1 cellular context compared by ENCODE assay signal in the genomic region with DNA sequence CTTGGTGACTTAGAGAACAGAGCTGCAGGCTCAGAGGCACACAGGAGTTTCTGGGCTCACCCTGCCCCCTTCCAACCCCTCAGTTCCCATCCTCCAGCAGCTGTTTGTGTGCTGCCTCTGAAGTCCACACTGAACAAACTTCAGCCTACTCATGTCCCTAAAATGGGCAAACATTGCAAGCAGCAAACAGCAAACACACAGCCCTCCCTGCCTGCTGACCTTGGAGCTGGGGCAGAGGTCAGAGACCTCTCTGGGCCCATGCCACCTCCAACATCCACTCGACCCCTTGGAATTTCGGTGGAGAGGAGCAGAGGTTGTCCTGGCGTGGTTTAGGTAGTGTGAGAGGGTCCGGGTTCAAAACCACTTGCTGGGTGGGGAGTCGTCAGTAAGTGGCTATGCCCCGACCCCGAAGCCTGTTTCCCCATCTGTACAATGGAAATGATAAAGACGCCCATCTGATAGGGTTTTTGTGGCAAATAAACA.
TF ChIP-seq lines count a peak whose summit lies in the region.

No MANE protein-coding gene starts in this region.

TF ChIP-seq in HepG2, 621 proteins besides CTCF, POLR2A, EP300 and RAD21 (continued from another document and continues in another):
- peak; percentile 36; the same call in 1 of the 2 replicates for TF ChIP-seq ZNF142 (CRISPR knock-in tag; IDR thresholded peaks at IDR 0.05)
- TF ChIP-seq ZSCAN20 (CRISPR knock-in tag; IDR thresholded peaks at IDR 0.05; ENCODE audit: borderline replicate concordance): no peak
- TF ChIP-seq, protein P1, sequence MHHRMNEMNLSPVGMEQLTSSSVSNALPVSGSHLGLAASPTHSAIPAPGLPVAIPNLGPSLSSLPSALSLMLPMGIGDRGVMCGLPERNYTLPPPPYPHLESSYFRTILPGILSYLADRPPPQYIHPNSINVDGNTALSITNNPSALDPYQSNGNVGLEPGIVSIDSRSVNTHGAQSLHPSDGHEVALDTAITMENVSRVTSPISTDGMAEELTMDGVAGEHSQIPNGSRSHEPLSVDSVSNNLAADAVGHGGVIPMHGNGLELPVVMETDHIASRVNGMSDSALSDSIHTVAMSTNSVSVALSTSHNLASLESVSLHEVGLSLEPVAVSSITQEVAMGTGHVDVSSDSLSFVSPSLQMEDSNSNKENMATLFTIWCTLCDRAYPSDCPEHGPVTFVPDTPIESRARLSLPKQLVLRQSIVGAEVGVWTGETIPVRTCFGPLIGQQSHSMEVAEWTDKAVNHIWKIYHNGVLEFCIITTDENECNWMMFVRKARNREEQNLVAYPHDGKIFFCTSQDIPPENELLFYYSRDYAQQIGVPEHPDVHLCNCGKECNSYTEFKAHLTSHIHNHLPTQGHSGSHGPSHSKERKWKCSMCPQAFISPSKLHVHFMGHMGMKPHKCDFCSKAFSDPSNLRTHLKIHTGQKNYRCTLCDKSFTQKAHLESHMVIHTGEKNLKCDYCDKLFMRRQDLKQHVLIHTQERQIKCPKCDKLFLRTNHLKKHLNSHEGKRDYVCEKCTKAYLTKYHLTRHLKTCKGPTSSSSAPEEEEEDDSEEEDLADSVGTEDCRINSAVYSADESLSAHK (CRISPR knock-in tag; IDR thresholded peaks at IDR 0.05; ENCODE audit: borderline replicate concordance): no peak
- TF ChIP-seq, protein P2, sequence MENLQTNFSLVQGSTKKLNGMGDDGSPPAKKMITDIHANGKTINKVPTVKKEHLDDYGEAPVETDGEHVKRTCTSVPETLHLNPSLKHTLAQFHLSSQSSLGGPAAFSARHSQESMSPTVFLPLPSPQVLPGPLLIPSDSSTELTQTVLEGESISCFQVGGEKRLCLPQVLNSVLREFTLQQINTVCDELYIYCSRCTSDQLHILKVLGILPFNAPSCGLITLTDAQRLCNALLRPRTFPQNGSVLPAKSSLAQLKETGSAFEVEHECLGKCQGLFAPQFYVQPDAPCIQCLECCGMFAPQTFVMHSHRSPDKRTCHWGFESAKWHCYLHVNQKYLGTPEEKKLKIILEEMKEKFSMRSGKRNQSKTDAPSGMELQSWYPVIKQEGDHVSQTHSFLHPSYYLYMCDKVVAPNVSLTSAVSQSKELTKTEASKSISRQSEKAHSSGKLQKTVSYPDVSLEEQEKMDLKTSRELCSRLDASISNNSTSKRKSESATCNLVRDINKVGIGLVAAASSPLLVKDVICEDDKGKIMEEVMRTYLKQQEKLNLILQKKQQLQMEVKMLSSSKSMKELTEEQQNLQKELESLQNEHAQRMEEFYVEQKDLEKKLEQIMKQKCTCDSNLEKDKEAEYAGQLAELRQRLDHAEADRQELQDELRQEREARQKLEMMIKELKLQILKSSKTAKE (CRISPR knock-in tag; IDR thresholded peaks at IDR 0.05; ENCODE audit: borderline replicate concordance): peak; percentile 99
- peak; percentile 67; the same call in 1 of the 2 replicates for TF ChIP-seq ZNF232 (CRISPR knock-in tag; IDR thresholded peaks at IDR 0.05; ENCODE audit: borderline replicate concordance)
- peak; percentile 97 for TF ChIP-seq HDAC1 (CRISPR knock-in tag; IDR thresholded peaks at IDR 0.05)
- no peak for TF ChIP-seq ELF4 (CRISPR knock-in tag; IDR thresholded peaks at IDR 0.05; ENCODE audit: borderline replicate concordance)
- TF ChIP-seq ZFP1 (CRISPR knock-in tag; IDR thresholded peaks at IDR 0.05): no peak
- TF ChIP-seq KDM2A (CRISPR knock-in tag; IDR thresholded peaks at IDR 0.05; ENCODE audit: borderline replicate concordance, low read depth): peak; percentile 85
- peak; percentile 61; the same call in 1 of the 2 replicates for TF ChIP-seq ZNF567 (CRISPR knock-in tag; IDR thresholded peaks at IDR 0.05; ENCODE audit: borderline replicate concordance)
- TF ChIP-seq, protein P3, sequence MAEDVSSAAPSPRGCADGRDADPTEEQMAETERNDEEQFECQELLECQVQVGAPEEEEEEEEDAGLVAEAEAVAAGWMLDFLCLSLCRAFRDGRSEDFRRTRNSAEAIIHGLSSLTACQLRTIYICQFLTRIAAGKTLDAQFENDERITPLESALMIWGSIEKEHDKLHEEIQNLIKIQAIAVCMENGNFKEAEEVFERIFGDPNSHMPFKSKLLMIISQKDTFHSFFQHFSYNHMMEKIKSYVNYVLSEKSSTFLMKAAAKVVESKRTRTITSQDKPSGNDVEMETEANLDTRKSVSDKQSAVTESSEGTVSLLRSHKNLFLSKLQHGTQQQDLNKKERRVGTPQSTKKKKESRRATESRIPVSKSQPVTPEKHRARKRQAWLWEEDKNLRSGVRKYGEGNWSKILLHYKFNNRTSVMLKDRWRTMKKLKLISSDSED (CRISPR knock-in tag; IDR thresholded peaks at IDR 0.05): no peak
- peak; percentile 60; the same call in 1 of the 2 replicates for TF ChIP-seq HOXD1 (CRISPR knock-in tag; IDR thresholded peaks at IDR 0.05)
- peak; percentile 97 for TF ChIP-seq RFXAP (CRISPR knock-in tag; IDR thresholded peaks at IDR 0.05; ENCODE audit: borderline replicate concordance)
- peak; percentile 66; the same call in 1 of the 2 replicates for TF ChIP-seq ZC3H4 (CRISPR knock-in tag; IDR thresholded peaks at IDR 0.05; ENCODE audit: borderline replicate concordance)
- TF ChIP-seq ZNF558 (CRISPR knock-in tag; IDR thresholded peaks at IDR 0.05; ENCODE audit: borderline replicate concordance): no peak
- TF ChIP-seq NR2F6 (IDR thresholded peaks at IDR 0.05): peak; percentile 100
- peak; percentile 100 for TF ChIP-seq NR2F6 (CRISPR knock-in tag; IDR thresholded peaks at IDR 0.05)
- TF ChIP-seq ZNF615 (CRISPR knock-in tag; IDR thresholded peaks at IDR 0.05; ENCODE audit: borderline replicate concordance): peak; percentile 55; the same call in 1 of the 2 replicates
- no peak for TF ChIP-seq ZNF17 (CRISPR knock-in tag; IDR thresholded peaks at IDR 0.05)
- no peak for TF ChIP-seq E2F2 (CRISPR knock-in tag; IDR thresholded peaks at IDR 0.05; ENCODE audit: borderline replicate concordance)
- TF ChIP-seq, protein P4, sequence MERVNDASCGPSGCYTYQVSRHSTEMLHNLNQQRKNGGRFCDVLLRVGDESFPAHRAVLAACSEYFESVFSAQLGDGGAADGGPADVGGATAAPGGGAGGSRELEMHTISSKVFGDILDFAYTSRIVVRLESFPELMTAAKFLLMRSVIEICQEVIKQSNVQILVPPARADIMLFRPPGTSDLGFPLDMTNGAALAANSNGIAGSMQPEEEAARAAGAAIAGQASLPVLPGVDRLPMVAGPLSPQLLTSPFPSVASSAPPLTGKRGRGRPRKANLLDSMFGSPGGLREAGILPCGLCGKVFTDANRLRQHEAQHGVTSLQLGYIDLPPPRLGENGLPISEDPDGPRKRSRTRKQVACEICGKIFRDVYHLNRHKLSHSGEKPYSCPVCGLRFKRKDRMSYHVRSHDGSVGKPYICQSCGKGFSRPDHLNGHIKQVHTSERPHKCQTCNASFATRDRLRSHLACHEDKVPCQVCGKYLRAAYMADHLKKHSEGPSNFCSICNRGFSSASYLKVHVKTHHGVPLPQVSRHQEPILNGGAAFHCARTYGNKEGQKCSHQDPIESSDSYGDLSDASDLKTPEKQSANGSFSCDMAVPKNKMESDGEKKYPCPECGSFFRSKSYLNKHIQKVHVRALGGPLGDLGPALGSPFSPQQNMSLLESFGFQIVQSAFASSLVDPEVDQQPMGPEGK (CRISPR knock-in tag; IDR thresholded peaks at IDR 0.05): peak; percentile 99
- peak; percentile 67; the same call in 1 of the 2 replicates for TF ChIP-seq FOXA1 (IDR thresholded peaks at IDR 0.05)
- peak; percentile 97 for TF ChIP-seq FOXA1 (CRISPR knock-in tag; IDR thresholded peaks at IDR 0.05)
- TF ChIP-seq PCBP2 (optimal IDR thresholded peaks at IDR 0.05; ENCODE audit: low read depth, low read length, poor library complexity, severe bottlenecking): no peak
- TF ChIP-seq PHF21A (CRISPR knock-in tag; IDR thresholded peaks at IDR 0.05): peak; percentile 95
- TF ChIP-seq IRF2 (CRISPR knock-in tag; IDR thresholded peaks at IDR 0.05): peak; percentile 96
- peak; percentile 86 for TF ChIP-seq AFF4 (CRISPR knock-in tag; IDR thresholded peaks at IDR 0.05)
- peak; percentile 84 for TF ChIP-seq ZFP91 (CRISPR knock-in tag; IDR thresholded peaks at IDR 0.05; ENCODE audit: borderline replicate concordance)
- no peak for TF ChIP-seq SIN3B (IDR thresholded peaks at IDR 0.05; ENCODE audit: low read length)
- TF ChIP-seq, protein P5, sequence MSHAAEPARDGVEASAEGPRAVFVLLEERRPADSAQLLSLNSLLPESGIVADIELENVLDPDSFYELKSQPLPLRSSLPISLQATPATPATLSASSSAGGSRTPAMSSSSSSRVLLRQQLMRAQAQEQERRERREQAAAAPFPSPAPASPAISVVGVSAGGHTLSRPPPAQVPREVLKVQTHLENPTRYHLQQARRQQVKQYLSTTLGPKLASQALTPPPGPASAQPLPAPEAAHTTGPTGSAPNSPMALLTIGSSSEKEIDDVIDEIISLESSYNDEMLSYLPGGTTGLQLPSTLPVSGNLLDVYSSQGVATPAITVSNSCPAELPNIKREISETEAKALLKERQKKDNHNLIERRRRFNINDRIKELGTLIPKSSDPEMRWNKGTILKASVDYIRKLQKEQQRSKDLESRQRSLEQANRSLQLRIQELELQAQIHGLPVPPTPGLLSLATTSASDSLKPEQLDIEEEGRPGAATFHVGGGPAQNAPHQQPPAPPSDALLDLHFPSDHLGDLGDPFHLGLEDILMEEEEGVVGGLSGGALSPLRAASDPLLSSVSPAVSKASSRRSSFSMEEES (CRISPR knock-in tag; IDR thresholded peaks at IDR 0.05): peak; percentile 96
